In genomic region chr20:21303872-21304586, GRCh38 we compare ENCODE assay signal across 8 cellular contexts. TPM values are rescaled to one million over a fixed set of nuclear protein-coding genes. Genes with fewer than 3 reads are reported as not detected.
DNase-seq lines count a peak whose midpoint lies in the region; ATAC-seq, FAIRE-seq and TF ChIP-seq lines count a peak whose summit lies in the region.

No MANE protein-coding gene starts in this region.

- DNase-seq in BE2C (no peak), MG63 (no peak), colonic mucosa (no peak), HTR-8/SVneo (ENCODE audit: insufficient read length, low spot score) (no peak), frontal cortex (ENCODE audit: low spot score in 2 of 2) (no peak)

- peak; percentile 6 for ATAC-seq in GM21367 (IDR thresholded peaks at IDR 0.05; ENCODE audit: unreplicated experiment)
- no peak for ATAC-seq in HG03196 (IDR thresholded peaks at IDR 0.05; ENCODE audit: unreplicated experiment)

- H3K9me3 ChIP-seq in BE2C, result no peaks in the 10 kb centered on the region
- H3K9me3 ChIP-seq in MG63, result no peaks in the 10 kb centered on the region
- no peaks in the 10 kb centered on the region for H3K9me3 ChIP-seq in colonic mucosa
- no peaks in the 10 kb centered on the region for H3K9me3 ChIP-seq in mononuclear cell (ENCODE audit: low read depth, low read length)

- TF ChIP-seq CTCF in BE2C (IDR thresholded peaks at IDR 0.05; ENCODE audit: low read depth, low read length), result no peak
- TF ChIP-seq CTCF in colonic mucosa (IDR thresholded peaks at IDR 0.05), result no peak

- peak overlapping the region; percentile 90 to 97 for H3K9ac ChIP-seq in colonic mucosa (ENCODE audit: low read depth in 2 of 2, low read length in 2 of 2)

- FAIRE-seq in HTR-8/SVneo (lab: Jason Lieb, UNC) (no peak), frontal cortex (lab: Jason Lieb, UNC) (no peak)

- H3K4me3 ChIP-seq in BE2C (ENCODE audit: low read depth, low read length) (peak overlapping the region; percentile 87), MG63 (peak overlapping the region; percentile 83), colonic mucosa (peak overlapping the region; percentile 87), mononuclear cell (ENCODE audit: low read length) (peak overlapping the region; percentile 95)

- intact Hi-C loops in colonic mucosa (cut with DNase I), result no loop called here

- H3K4me1 ChIP-seq in BE2C (0 out of 2 replicates have a peak, but pooled peaks cover 4% of the 10 kb centered on the region), colonic mucosa (no peaks in the 10 kb centered on the region), mononuclear cell (ENCODE audit: insufficient read depth, low read length) (peaks cover 19% of the 10 kb centered on the region)

- H3K27me3 ChIP-seq in BE2C (no peaks in the 10 kb centered on the region; the same call in 1 of the 2 replicates), MG63 (no peaks in the 10 kb centered on the region), colonic mucosa (no peaks in the 10 kb centered on the region), mononuclear cell (ENCODE audit: insufficient read depth, low read length) (no peaks in the 10 kb centered on the region)

- H3K27ac ChIP-seq in colonic mucosa, result peak overlapping the region; percentile 89

- H3K36me3 ChIP-seq in BE2C, result peaks cover 6% of the 10 kb centered on the region; the same call in 1 of the 2 replicates
- H3K36me3 ChIP-seq in MG63, result peaks cover 9% of the 10 kb centered on the region
- H3K36me3 ChIP-seq in colonic mucosa, result no peaks in the 10 kb centered on the region

RNA-seq across cellular contexts. Expression of gene XRN2, which starts 0.9 kb away (rescaled TPM):
- 52.3 TPM for polyA plus RNA-seq in BE2C (2012; ENCODE audit: insufficient read depth, insufficient read length, low read depth)
- total RNA-seq in MG63 (2014; rRNA removed; shearing (Covaris generic); ENCODE audit: low replicate concordance), result 79.9 and 105 TPM in 2 replicates
- total RNA-seq in colonic mucosa (10 to 100 TPM; 39.0 to 41.8 TPM), mononuclear cell (96.6 TPM), frontal cortex (96.2 TPM)
